Comparison of ENCODE assay signal across 8 cellular contexts in genomic region chr16:23557779-23558330, GRCh38. TPM values are rescaled to one million over a fixed set of nuclear protein-coding genes. Genes with fewer than 3 reads are reported as not detected.
DNase-seq lines count a peak whose midpoint lies in the region; ATAC-seq and TF ChIP-seq lines count a peak whose summit lies in the region.

No MANE protein-coding gene starts in this region.

- peaks cover 23% of the 10 kb centered on the region for H3K4me1 Mint-ChIP-seq in T-helper 2 cell treated with Interferon-gamma antibody and Interleukin-4, amounts not matched to agents 5 μg/mL and 100 μg/mL, for 36 hours (ENCODE audit: low read depth)
- H3K4me1 Mint-ChIP-seq in mesothelial cell of epicardium: peaks cover 16% of the 10 kb centered on the region

- peak; percentile 6 for ATAC-seq in HG02852 (IDR thresholded peaks at IDR 0.05; ENCODE audit: unreplicated experiment)

- TF ChIP-seq CTCF in mesothelial cell of epicardium (IDR thresholded peaks at IDR 0.05; ENCODE audit: unreplicated experiment): no peak

- peaks cover 13% of the 10 kb centered on the region for H3K36me3 ChIP-seq in effector memory CD4-positive, alpha-beta T cell (ENCODE audit: control insufficient read depth, insufficient read depth, low read length)
- H3K36me3 ChIP-seq in thymus (ENCODE audit: control insufficient read depth, insufficient read depth): peaks cover 28% of the 10 kb centered on the region

- H3K27ac Mint-ChIP-seq in T-helper 2 cell treated with Interferon-gamma antibody and Interleukin-4, amounts not matched to agents 5 μg/mL and 100 μg/mL, for 36 hours: peak overlapping the region; percentile 86
- H3K27ac Mint-ChIP-seq in mesothelial cell of epicardium: peak overlapping the region; percentile 43

- H3K9me3 ChIP-seq in effector memory CD4-positive, alpha-beta T cell (ENCODE audit: control insufficient read depth, low read length): no peaks in the 10 kb centered on the region
- H3K9me3 ChIP-seq in thymus (ENCODE audit: control insufficient read depth): no peaks in the 10 kb centered on the region

- under 1% methylated on average over 56 of the region's 56 CpGs for WGBS in thymus

- H3K4me3 Mint-ChIP-seq in T-helper 2 cell treated with Interferon-gamma antibody and Interleukin-4, amounts not matched to agents 5 μg/mL and 100 μg/mL, for 36 hours: peak overlapping the region; percentile 90
- H3K4me3 Mint-ChIP-seq in mesothelial cell of epicardium: peak overlapping the region; percentile 92

- H3K36me3 Mint-ChIP-seq in T-helper 2 cell treated with Interferon-gamma antibody and Interleukin-4, amounts not matched to agents 5 μg/mL and 100 μg/mL, for 36 hours (ENCODE audit: low read depth): peaks cover 30% of the 10 kb centered on the region
- H3K36me3 Mint-ChIP-seq in mesothelial cell of epicardium: peaks cover 16% of the 10 kb centered on the region

- peak overlapping the region; percentile 80 for H3K27ac ChIP-seq in effector memory CD4-positive, alpha-beta T cell (ENCODE audit: insufficient read depth, low read length, poor library complexity, severe bottlenecking)
- H3K27ac ChIP-seq in thymus (ENCODE audit: low read depth): peak overlapping the region; percentile 90

- DNase-seq in GM04504 (ENCODE audit: low read depth): peak; percentile 7
- no peak for DNase-seq in T-helper 2 cell treated with Interferon-gamma antibody and Interleukin-4, amounts not matched to agents 5 μg/mL and 100 μg/mL, for 36 hours (ENCODE audit: low spot score)
- peak in 1 of 3 donors; percentile 2 for DNase-seq in effector memory CD4-positive, alpha-beta T cell
- DNase-seq in mesothelial cell of epicardium (ENCODE audit: low spot score in 2 of 2, unreplicated experiment in 2 of 2): no peak
- DNase-seq in middle frontal gyrus (ENCODE audit: extremely low spot score, low spot score): no peak
- DNase-seq in amniotic stem cell (lab: John Stamatoyannopoulos, UW): no peak

- H3K4me1 ChIP-seq in effector memory CD4-positive, alpha-beta T cell (ENCODE audit: control insufficient read depth, insufficient read depth, low read length, poor library complexity, severe bottlenecking): peaks cover 13% of the 10 kb centered on the region
- peaks cover 9% of the 10 kb centered on the region for H3K4me1 ChIP-seq in thymus (ENCODE audit: control insufficient read depth, insufficient read depth, low read length)

- no peaks in the 10 kb centered on the region for H3K27me3 ChIP-seq in effector memory CD4-positive, alpha-beta T cell (replicated peaks; ENCODE audit: control insufficient read depth, insufficient read depth, low read length, poor library complexity, severe bottlenecking)
- no peaks in the 10 kb centered on the region for H3K27me3 ChIP-seq in thymus (ENCODE audit: control insufficient read depth, insufficient read depth)

- peak overlapping the region; percentile 78 for H3K4me3 ChIP-seq in effector memory CD4-positive, alpha-beta T cell (ENCODE audit: insufficient read depth, low read depth, low read length, poor library complexity, severe bottlenecking)
- peak overlapping the region; percentile 76 for H3K4me3 ChIP-seq in thymus (ENCODE audit: low read length)

- H3K27me3 Mint-ChIP-seq in T-helper 2 cell treated with Interferon-gamma antibody and Interleukin-4, amounts not matched to agents 5 μg/mL and 100 μg/mL, for 36 hours (ENCODE audit: low read depth): no peaks in the 10 kb centered on the region
- H3K27me3 Mint-ChIP-seq in mesothelial cell of epicardium (ENCODE audit: low read depth): no peaks in the 10 kb centered on the region

- H3K9me3 Mint-ChIP-seq in T-helper 2 cell treated with Interferon-gamma antibody and Interleukin-4, amounts not matched to agents 5 μg/mL and 100 μg/mL, for 36 hours: no peaks in the 10 kb centered on the region
- H3K9me3 Mint-ChIP-seq in mesothelial cell of epicardium: no peaks in the 10 kb centered on the region

RNA-seq across cellular contexts. Expression of gene UBFD1, which starts 0.3 kb away (rescaled TPM):
- 99.6 to 114 TPM (median 109 TPM) in 3 replicates for total RNA-seq in mesothelial cell of epicardium
- polyA plus RNA-seq in thymus: 14.4 TPM

RNA-seq across cellular contexts. Expression of gene EARS2, which starts 0.7 kb away (rescaled TPM):
- total RNA-seq in mesothelial cell of epicardium: 29.0 to 35.6 TPM (median 32.5 TPM) in 3 replicates
- polyA plus RNA-seq in thymus: 11.5 TPM

RNA-seq across cellular contexts. Expression of gene NDUFAB1, which starts 38.3 kb away (rescaled TPM):
- total RNA-seq in mesothelial cell of epicardium: 61.0 to 66.7 TPM (median 63.7 TPM) in 3 replicates
- 110 TPM for polyA plus RNA-seq in thymus

RNA-seq across cellular contexts. Expression of gene GGA2, which starts 47.6 kb away (rescaled TPM):
- 98.7 to 102 TPM (median 101 TPM) in 3 replicates for total RNA-seq in mesothelial cell of epicardium
- polyA plus RNA-seq in thymus: 42.4 TPM
